ENCODE assay signal across 27 cellular contexts in genomic region chr7:156065400-156065799, GRCh38.
"Had no signal": no experiment of that assay in that cellular context is flagged by ENCODE, and none has a peak within 500 bp of the region (broad histone marks: within the 10 kb centered on the region; RNA-seq: fewer than 3 reads in every experiment).

No MANE protein-coding gene starts in this region.

- H3K27ac ChIP-seq: adrenal gland, cardiac muscle cell, coronary artery, dorsolateral prefrontal cortex, gastrocnemius medialis, right atrium auricular region, tibial nerve, WERI-Rb-1 had no signal

- H3K36me3 ChIP-seq: adrenal gland, cardiac muscle cell, gastrocnemius medialis, right atrium auricular region, tibial nerve, WERI-Rb-1 had no signal

- H3K4me1 ChIP-seq: adrenal gland, gastrocnemius medialis, right atrium auricular region, tibial nerve had no signal

- H3K27me3 ChIP-seq: adrenal gland, cardiac muscle cell, gastrocnemius medialis, right atrium auricular region, tibial nerve had no signal

- DNase-seq: activated CD4-positive, alpha-beta memory T cell treated with anti-CD3 and anti-CD28 coated beads for 36 hours; activated CD4-positive, alpha-beta T cell treated with anti-CD3 and anti-CD28 coated beads, Interleukin-2, amount 10 ng/mL, durations not matched to agents 24 days and 14 days; activated CD8-positive, alpha-beta memory T cell treated with anti-CD3 and anti-CD28 coated beads, Interleukin-2, amount 50 U/mL, for 4 hours; activated effector memory CD4-positive, alpha-beta T cell treated with anti-CD3 and anti-CD28 coated beads, Interleukin-2, amount 50 U/mL, for 16 hours; activated naive CD4-positive, alpha-beta T cell treated with anti-CD3 and anti-CD28 coated beads for 36 hours; activated naive CD8-positive, alpha-beta T cell treated with anti-CD3 and anti-CD28 coated beads for 36 hours; activated T-cell treated with anti-CD3 and anti-CD28 coated beads, Interleukin-2, amount 50 U/mL, for 1 hour; adrenal gland; aorta; dorsolateral prefrontal cortex; effector memory CD4-positive, alpha-beta T cell; erythroblast; gastrocnemius medialis; glutamatergic neuron; hypothalamus; immature natural killer cell; kidney; left colon; stimulated activated CD4-positive, alpha-beta T cell treated with anti-CD3 and anti-CD28 coated beads, Interleukin-2, amount 100 ng/mL, for 48 hours; stimulated activated naive CD4-positive, alpha-beta T cell treated with Interleukin-2 at 50 U/mL for 16 hours; WERI-Rb-1 had no signal

- ATAC-seq: activated CD4-positive, CD25-positive, alpha-beta regulatory T cell treated with anti-CD3 and anti-CD28 coated beads, Interleukin-2, amount 50 U/mL, for 24 hours; gastrocnemius medialis; natural killer cell treated with Interleukin-12 subunit alpha and Interleukin-12 subunit beta and Interleukin-15 and Interleukin-18, amount 100 ng/mL, for 72 hours had no signal

- H3K4me3 ChIP-seq: adrenal gland, cardiac muscle cell, coronary artery, dorsolateral prefrontal cortex, gastrocnemius medialis, right atrium auricular region, tibial nerve had no signal

- H3K9me3 ChIP-seq: adrenal gland, gastrocnemius medialis, right atrium auricular region, tibial nerve had no signal
